In genomic region chr7:51013218-51013786, GRCh38 we compare ENCODE assay signal across 19 cellular contexts.
DNase-seq lines count a peak whose midpoint lies in the region; ATAC-seq and TF ChIP-seq lines count a peak whose summit lies in the region.
"Had no signal": no experiment of that assay in that cellular context is flagged by ENCODE, and none has a peak within 500 bp of the region (broad histone marks: within the 10 kb centered on the region; RNA-seq: fewer than 3 reads in every experiment).

No MANE protein-coding gene starts in this region.

- H2AFZ ChIP-seq in neuronal stem cell (ENCODE audit: low read length): no peak overlapping the region

- no peak overlapping the region for H2BK5ac ChIP-seq in neuronal stem cell (ENCODE audit: low read length)

- H4K91ac ChIP-seq in neuronal stem cell (ENCODE audit: low read depth, low read length, poor library complexity): no peak overlapping the region

- H3K4me1 ChIP-seq in right atrium auricular region: peaks cover 0 to 17% of the 10 kb centered on the region in 2 donors
- no peaks in the 10 kb centered on the region for H3K4me1 ChIP-seq in neuronal stem cell (ENCODE audit: control insufficient read depth in 2 of 2, insufficient read depth in 1 of 2, low read depth in 1 of 2, low read length in 2 of 2)
- H3K4me1 ChIP-seq: BE2C had no signal

- H3K79me1 ChIP-seq in neuronal stem cell (ENCODE audit: low read depth, low read length): peaks cover 4% of the 10 kb centered on the region

- no CpG with 5 or more reads among the region's 17 CpGs for WGBS in neuronal stem cell (ENCODE audit: extremely low coverage in 2 of 2, insufficient read length in 2 of 2, insufficient replicate concordance in 1 of 2), 2 donors

- H3K23ac ChIP-seq in neuronal stem cell (ENCODE audit: low read depth, low read length, poor library complexity): no peak overlapping the region

- H2AK5ac ChIP-seq in neuronal stem cell (ENCODE audit: low read depth, low read length): no peak overlapping the region

- peak; percentile 42 for DNase-seq in activated CD8-positive, alpha-beta memory T cell treated with anti-CD3 and anti-CD28 coated beads for 24 hours
- no peak for DNase-seq in activated CD8-positive, alpha-beta memory T cell treated with anti-CD3 and anti-CD28 coated beads, Interleukin-2, amount 50 U/mL, for 4 hours
- DNase-seq in right atrium auricular region (ENCODE audit: low spot score) (peak; percentile 60), neuronal stem cell (ENCODE audit: low spot score) (no peak), anterior cingulate cortex (lab: John Stamatoyannopoulos, UW) (no peak), hypothalamus (lab: John Stamatoyannopoulos, UW) (no peak), T-helper 2 cell (no peak)
- DNase-seq: 8988T; BE2C; CD4-positive, alpha-beta T cell; DMS53; H9; NCI-H1092; NCI-H146; NCI-H2081 treated with DMSO at 0.1 percent for 48 hours; NCI-H510A treated with DMSO at 0.1 percent for 48 hours; NCI-H82; PC-3 had no signal

- H3K36me3 ChIP-seq in right atrium auricular region (no peaks in the 10 kb centered on the region), neuronal stem cell (replicated peaks in 1 of 2; ENCODE audit: control insufficient read depth in 2 of 2, insufficient read depth in 2 of 2, low read length in 2 of 2) (no peaks in the 10 kb centered on the region)
- H3K36me3 ChIP-seq: BE2C had no signal

- H3K4me3 ChIP-seq in right atrium auricular region (no peak overlapping the region), neuronal stem cell (ENCODE audit: low read length in 2 of 2) (no peak overlapping the region)

- no peak overlapping the region for H2BK12ac ChIP-seq in neuronal stem cell (ENCODE audit: low read length)

- H3K27ac ChIP-seq in right atrium auricular region (no peak overlapping the region), neuronal stem cell (replicated peaks; ENCODE audit: low read length) (no peak overlapping the region)

- no peak overlapping the region for H2BK120ac ChIP-seq in neuronal stem cell (ENCODE audit: low read depth, low read length)

- H3K4ac ChIP-seq in neuronal stem cell (ENCODE audit: low read length): no peak overlapping the region

- ATAC-seq in HG02970 (IDR thresholded peaks at IDR 0.05; ENCODE audit: low FRiP score, unreplicated experiment): no peak
- ATAC-seq: PC-3 had no signal

- no peak for TF ChIP-seq CTCF in right atrium auricular region (IDR thresholded peaks at IDR 0.05)

- H3K27me3 ChIP-seq in right atrium auricular region (no peaks in the 10 kb centered on the region), neuronal stem cell (ENCODE audit: control insufficient read depth in 3 of 3, insufficient read depth in 3 of 3, low read depth in 1 of 3, low read length in 3 of 3) (no peaks in the 10 kb centered on the region)
- H3K27me3 ChIP-seq: BE2C had no signal

- peak overlapping the region; percentile 46 for H3K18ac ChIP-seq in neuronal stem cell (ENCODE audit: low read length)

- no peaks in the 10 kb centered on the region for H3K9me3 ChIP-seq in right atrium auricular region
- H3K9me3 ChIP-seq in neuronal stem cell (replicated peaks in 1 of 2; ENCODE audit: control insufficient read depth in 2 of 2, insufficient read depth in 1 of 2, low read depth in 1 of 2, low read length in 2 of 2): peaks cover 0 to 3% of the 10 kb centered on the region in 2 donors
- H3K9me3 ChIP-seq: BE2C had no signal

- no peak overlapping the region for H3K14ac ChIP-seq in neuronal stem cell (ENCODE audit: low read length)

- H2BK15ac ChIP-seq in neuronal stem cell (ENCODE audit: low read length): no peak overlapping the region

- no peak overlapping the region for H3K4me2 ChIP-seq in neuronal stem cell (ENCODE audit: insufficient read depth, low read length, poor library complexity, severe bottlenecking)

- H3K9ac ChIP-seq in neuronal stem cell (ENCODE audit: low read depth, low read length, poor library complexity): no peak overlapping the region

- H4K8ac ChIP-seq in neuronal stem cell (ENCODE audit: low read depth, low read length): no peak overlapping the region

Comparison
In these comparisons a context has a peak if more than half of its experiments do, and no peak if none do; other contexts are left out.
1. DNase-seq: peak in activated CD8-positive, alpha-beta memory T cell treated with anti-CD3 and anti-CD28 coated beads for 24 hours (single experiment) and right atrium auricular region (single experiment); none in activated CD8-positive, alpha-beta memory T cell treated with anti-CD3 and anti-CD28 coated beads, Interleukin-2, amount 50 U/mL, for 4 hours (single experiment), neuronal stem cell (single experiment), anterior cingulate cortex (0 of 58), hypothalamus (0 of 51) and T-helper 2 cell (0 of 5).